18 cellular contexts compared by ENCODE assay signal in genomic region chr2:230706966-230707365, GRCh38.
"Had no signal": no experiment of that assay in that cellular context is flagged by ENCODE, and none has a peak within 500 bp of the region (broad histone marks: within the 10 kb centered on the region; RNA-seq: fewer than 3 reads in every experiment).

No MANE protein-coding gene starts in this region.

- ATAC-seq: activated CD4-positive, CD25-positive, alpha-beta regulatory T cell treated with anti-CD3 and anti-CD28 coated beads, Interleukin-2, amount 50 U/mL, for 24 hours; activated T-cell treated with anti-CD3 and anti-CD28 coated beads, Interleukin-2, amount 50 U/mL, for 4 hours had no signal

- H3K27me3 ChIP-seq: brain microvascular endothelial cell, cardiac muscle cell had no signal

- H3K27ac Mint-ChIP-seq: activated naive CD4-positive, alpha-beta T cell treated with anti-CD3 and anti-CD28 coated beads for 36 hours; activated naive CD8-positive, alpha-beta T cell; T-helper 1 cell treated with Interleukin-12 subunit alpha and Interleukin-12 subunit beta and Interleukin-4 antibody, amounts not matched to agents 30 μg/mL and 1 μg/mL, for 36 hours had no signal

- H3K4me3 Mint-ChIP-seq: activated naive CD4-positive, alpha-beta T cell treated with anti-CD3 and anti-CD28 coated beads for 36 hours; activated naive CD8-positive, alpha-beta T cell; activated T-cell treated with anti-CD3 and anti-CD28 coated beads, Interleukin-2, amount 50 U/mL, for 4 hours; T-helper 1 cell treated with Interleukin-12 subunit alpha and Interleukin-12 subunit beta and Interleukin-4 antibody, amounts not matched to agents 30 μg/mL and 1 μg/mL, for 36 hours had no signal

- H3K36me3 ChIP-seq: brain microvascular endothelial cell, cardiac muscle cell had no signal

- H3K4me3 ChIP-seq: cardiac muscle cell had no signal

- H3K27ac ChIP-seq: brain microvascular endothelial cell, cardiac muscle cell had no signal

- H3K27me3 Mint-ChIP-seq: activated naive CD8-positive, alpha-beta T cell had no signal

- DNase-seq: activated CD4-positive, alpha-beta T cell treated with anti-CD3 and anti-CD28 coated beads for 4 hours; activated gamma-delta T cell; activated naive CD4-positive, alpha-beta T cell treated with anti-CD3 and anti-CD28 coated beads for 36 hours; activated T-cell treated with anti-CD3 and anti-CD28 coated beads, Interleukin-2, amount 50 U/mL, for 4 hours; brain microvascular endothelial cell; Kasumi-1; KBM-7; NCI-H1105 treated with DMSO at 0.1 percent for 48 hours; NCI-H1436 treated with DMSO at 0.1 percent for 48 hours; NCI-H187 treated with DMSO at 0.1 percent for 48 hours; NCI-H69; NK-92 treated with Interleukin-12 subunit alpha and Interleukin-12 subunit beta, amount 100 ng/mL, for 24 hours; OCI-M1; SHP77 treated with DMSO at 0.1 percent for 48 hours had no signal
